ENCODE assay signal across 10 cellular contexts in genomic region chr3:122697952-122698625, GRCh38. TPM values are rescaled to one million over a fixed set of nuclear protein-coding genes. Genes with fewer than 3 reads are reported as not detected.
DNase-seq lines count a peak whose midpoint lies in the region; ATAC-seq and TF ChIP-seq lines count a peak whose summit lies in the region.
"Had no signal": no experiment of that assay in that cellular context is flagged by ENCODE, and none has a peak within 500 bp of the region (broad histone marks: within the 10 kb centered on the region; RNA-seq: fewer than 3 reads in every experiment).

No MANE protein-coding gene starts in this region.

- peaks cover 52 to 71% (median 59%) of the 10 kb centered on the region in 3 donors for H3K4me1 Mint-ChIP-seq in IgD-negative memory B cell
- H3K4me1 Mint-ChIP-seq in activated T-cell treated with anti-CD3 and anti-CD28 coated beads, Interleukin-2, amount 50 U/mL, for 4 hours (ENCODE audit: low read depth), result peaks cover 25% of the 10 kb centered on the region

- H3K27ac ChIP-seq in adrenal gland, result no peak overlapping the region
- H3K27ac ChIP-seq: A549 had no signal

- TF ChIP-seq CTCF in adrenal gland (IDR thresholded peaks at IDR 0.05), result no peak

- no peak for DNase-seq in activated CD4-positive, CD25-positive, alpha-beta regulatory T cell treated with anti-CD3 and anti-CD28 coated beads, Interleukin-2, amount 50 U/mL, for 72 hours
- DNase-seq in non-pigmented ciliary epithelial cell (ENCODE audit: low read depth), result peak; percentile 24
- no peak for DNase-seq in cerebellar nuclear complex (lab: John Stamatoyannopoulos, UW)
- DNase-seq in adrenal gland, result no peak
- no peak for DNase-seq in activated T-cell treated with anti-CD3 and anti-CD28 coated beads, Interleukin-2, amount 50 U/mL, for 4 hours
- DNase-seq: KBM-7 had no signal

- peak; percentile 53 to 73 for ATAC-seq in activated CD4-positive, CD25-positive, alpha-beta regulatory T cell treated with anti-CD3 and anti-CD28 coated beads, Interleukin-2, amount 50 U/mL, for 24 hours
- ATAC-seq in HG02588 (IDR thresholded peaks at IDR 0.05; ENCODE audit: unreplicated experiment), result peak; percentile 81
- ATAC-seq in activated T-cell treated with anti-CD3 and anti-CD28 coated beads, Interleukin-2, amount 50 U/mL, for 4 hours, result no peak
- ATAC-seq: A549 had no signal

- H3K27me3 ChIP-seq in adrenal gland, result no peaks in the 10 kb centered on the region

- no peak for TF ChIP-seq POLR2A in adrenal gland (IDR thresholded peaks at IDR 0.05)

- H3K9me3 ChIP-seq in adrenal gland (replicated peaks in 1 of 3), result no peaks in the 10 kb centered on the region
- H3K9me3 ChIP-seq: A549 had no signal

- no peaks in the 10 kb centered on the region for H3K27me3 Mint-ChIP-seq in IgD-negative memory B cell
- H3K27me3 Mint-ChIP-seq in activated T-cell treated with anti-CD3 and anti-CD28 coated beads, Interleukin-2, amount 50 U/mL, for 4 hours (ENCODE audit: low read depth), result no peaks in the 10 kb centered on the region

- H3K36me3 ChIP-seq in adrenal gland (replicated peaks in 1 of 2), result peaks cover 0 to 70% of the 10 kb centered on the region in 2 donors

- intact Hi-C loops in adrenal gland (cut with DNase I), result no loop called here

- no peak overlapping the region for H3K4me3 ChIP-seq in adrenal gland
- H3K4me3 ChIP-seq: A549 had no signal

- H3K36me3 Mint-ChIP-seq in IgD-negative memory B cell, result peaks cover 32% of the 10 kb centered on the region
- H3K36me3 Mint-ChIP-seq in activated T-cell treated with anti-CD3 and anti-CD28 coated beads, Interleukin-2, amount 50 U/mL, for 4 hours (ENCODE audit: insufficient read depth), result peaks cover 51% of the 10 kb centered on the region

- H3K9me3 Mint-ChIP-seq in IgD-negative memory B cell, result peaks cover 0 to 2% (median 0%) of the 10 kb centered on the region in 3 donors
- no peaks in the 10 kb centered on the region for H3K9me3 Mint-ChIP-seq in activated T-cell treated with anti-CD3 and anti-CD28 coated beads, Interleukin-2, amount 50 U/mL, for 4 hours

- WGBS in adrenal gland, 4 donors, result 77 to 84% (median 81%) methylated on average over 2 of the region's 2 CpGs

- H3K4me1 ChIP-seq in adrenal gland (replicated peaks in 1 of 2), result no peaks in the 10 kb centered on the region
- H3K4me1 ChIP-seq: A549 had no signal

- H3K4me3 Mint-ChIP-seq in IgD-negative memory B cell, result peak overlapping the region; percentile 8 to 78 (median 45)
- no peak overlapping the region for H3K4me3 Mint-ChIP-seq in activated T-cell treated with anti-CD3 and anti-CD28 coated beads, Interleukin-2, amount 50 U/mL, for 4 hours

- H3K27ac Mint-ChIP-seq in IgD-negative memory B cell, result peak overlapping the region; percentile 56 to 96 (median 96)

RNA-seq across cellular contexts. Expression of gene PARP14, which starts 17.4 kb away (rescaled TPM):
- polyA plus RNA-seq in IgD-negative memory B cell (22.6 TPM), adrenal gland (10 to 100 TPM; 17.4 to 24.1 (median 17.6) TPM)
- total RNA-seq in adrenal gland, result 10 to 100 TPM; 30.8 to 90.2 (median 49.2) TPM
- 10 to 100 TPM; 22.8 to 48.9 (median 23.5) TPM for total RNA-seq in activated T-cell treated with anti-CD3 and anti-CD28 coated beads, Interleukin-2, amount 50 U/mL, for 4 hours

Comparison
In these comparisons a context has a peak if more than half of its experiments do, and no peak if none do; other contexts are left out.
1. ATAC-seq: peak in activated CD4-positive, CD25-positive, alpha-beta regulatory T cell treated with anti-CD3 and anti-CD28 coated beads, Interleukin-2, amount 50 U/mL, for 24 hours (2 of 2) and HG02588 (single experiment); none in activated T-cell treated with anti-CD3 and anti-CD28 coated beads, Interleukin-2, amount 50 U/mL, for 4 hours (0 of 2).